Comparison of ENCODE assay signal across 2 cellular contexts in genomic region chr17:78973792-78974520, GRCh38.
TF ChIP-seq lines count a peak whose summit lies in the region.

No MANE protein-coding gene starts in this region.

TF ChIP-seq in SK-N-SH, 30 proteins besides CTCF, POLR2A, EP300 and RAD21:
- no peak for TF ChIP-seq REST (IDR thresholded peaks at IDR 0.05; ENCODE audit: low read depth, low read length)

TF ChIP-seq in SK-N-SH treated with all-trans-retinoic acid at 6 μM for 48 hours, 23 proteins besides CTCF, POLR2A, EP300 and RAD21 (continued from another document):
- TF ChIP-seq PATZ1 (CRISPR knock-in tag; IDR thresholded peaks at IDR 0.05; ENCODE audit: borderline replicate concordance): no peak
